8 cellular contexts compared by ENCODE assay signal in the genomic region with DNA sequence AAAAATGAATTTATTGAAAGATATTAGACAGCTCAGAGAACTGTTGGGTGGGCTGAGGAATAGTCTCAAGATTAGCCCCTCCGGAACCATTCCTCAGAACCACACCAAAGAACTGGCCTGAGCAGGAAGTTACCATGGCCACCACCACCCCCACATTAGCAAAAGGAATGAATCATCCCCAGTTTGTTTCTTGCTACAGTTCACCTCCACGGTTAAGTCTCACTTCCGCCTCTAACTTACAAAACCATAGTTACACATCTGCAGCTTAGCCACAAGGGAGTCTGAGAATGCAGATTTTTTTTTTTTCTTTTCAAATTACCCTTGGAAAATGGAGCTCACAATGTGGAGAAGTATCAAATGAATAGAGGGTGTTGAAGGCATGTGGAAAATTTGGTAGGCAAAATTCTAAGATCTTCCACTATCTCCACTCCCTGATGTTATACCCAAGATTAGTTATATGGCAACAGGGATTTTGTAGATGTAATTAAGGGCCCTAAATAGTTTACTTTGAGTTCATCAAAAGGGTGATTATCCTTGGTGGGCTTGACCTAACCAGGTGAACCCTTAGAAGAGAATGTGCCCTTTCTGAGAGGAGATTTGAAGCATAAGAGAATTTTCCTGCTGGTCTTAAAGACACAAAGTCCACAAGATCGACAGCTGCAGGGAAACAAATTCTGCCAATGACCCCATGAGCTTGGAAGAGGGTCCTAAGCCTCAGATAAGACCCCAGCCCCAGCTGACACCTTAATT.
DNase-seq lines count a peak whose midpoint lies in the region; ATAC-seq, FAIRE-seq and TF ChIP-seq lines count a peak whose summit lies in the region.

No MANE protein-coding gene starts in this region.

- peak overlapping the region; percentile 85 for H3K27ac ChIP-seq in astrocyte (ENCODE audit: low read depth, low read length)
- H3K27ac ChIP-seq in trophoblast cell (ENCODE audit: low read depth, low read length) = no peak overlapping the region

- H3K4ac ChIP-seq in trophoblast cell (ENCODE audit: low read depth, low read length) = no peak overlapping the region

- H2BK120ac ChIP-seq in trophoblast cell (ENCODE audit: insufficient read depth, low read length, poor library complexity) = no peak overlapping the region

- no peak overlapping the region for H3K14ac ChIP-seq in trophoblast cell (ENCODE audit: low read length)

- no peaks in the 10 kb centered on the region for H3K36me3 ChIP-seq in astrocyte (ENCODE audit: insufficient read depth, low read length)
- H3K36me3 ChIP-seq in trophoblast cell (ENCODE audit: control insufficient read depth in 1 of 2, insufficient read depth in 2 of 2, low read length in 2 of 2) = no peaks in the 10 kb centered on the region

- H3K9me3 Mint-ChIP-seq in activated naive CD4-positive, alpha-beta T cell treated with anti-CD3 and anti-CD28 coated beads for 36 hours = no peaks in the 10 kb centered on the region
- H3K9me3 Mint-ChIP-seq in astrocyte (ENCODE audit: unreplicated experiment) = no peaks in the 10 kb centered on the region

- H3K27me3 Mint-ChIP-seq in activated naive CD4-positive, alpha-beta T cell treated with anti-CD3 and anti-CD28 coated beads for 36 hours (ENCODE audit: low read depth) = peaks cover 12% of the 10 kb centered on the region
- no peaks in the 10 kb centered on the region for H3K27me3 Mint-ChIP-seq in astrocyte (ENCODE audit: low read depth, unreplicated experiment)

- intact Hi-C loops in activated naive CD4-positive, alpha-beta T cell treated with anti-CD3 and anti-CD28 coated beads for 36 hours (cut with micrococcal nuclease) = loop anchor here (5.0 kb wide), 6 partner anchors 151 to 706 kb away; partner anchors contain the start of genes BBS10, GLIPR1 and PHLDA1

- peak; percentile 26 for DNase-seq in activated naive CD4-positive, alpha-beta T cell treated with anti-CD3 and anti-CD28 coated beads for 36 hours
- no peak for DNase-seq in activated naive CD4-positive, alpha-beta T cell treated with anti-CD3 and anti-CD28 coated beads, Interleukin-2, amount 50 U/mL, for 16 hours
- peak; percentile 99 for DNase-seq in astrocyte (ENCODE audit: low read depth)
- peak in 1 of 2 donors; percentile 33 for DNase-seq in trophoblast cell
- no peak for DNase-seq in DMS114 treated with DMSO at 0.1 percent for 48 hours (lab: John Stamatoyannopoulos, UW; ENCODE audit: unreplicated experiment)
- no peak for DNase-seq in COLO668 (lab: John Stamatoyannopoulos, UW; ENCODE audit: unreplicated experiment)

- no peak overlapping the region for H3K18ac ChIP-seq in trophoblast cell (ENCODE audit: low read length)

- no peaks in the 10 kb centered on the region for H3K9me3 ChIP-seq in astrocyte (ENCODE audit: insufficient read depth, low read depth, low read length)
- no peaks in the 10 kb centered on the region for H3K9me3 ChIP-seq in trophoblast cell (ENCODE audit: insufficient read depth, low read depth, low read length)

- H4K12ac ChIP-seq in trophoblast cell (ENCODE audit: low read depth, low read length) = no peak overlapping the region

- H3K79me2 ChIP-seq in astrocyte (ENCODE audit: insufficient read depth, low read length) (no peaks in the 10 kb centered on the region), trophoblast cell (ENCODE audit: control insufficient read depth, insufficient read depth, low read length, poor library complexity) (no peaks in the 10 kb centered on the region)

- H3K4me2 ChIP-seq in astrocyte (ENCODE audit: low read length) (peak overlapping the region; percentile 66), trophoblast cell (ENCODE audit: low read length) (no peak overlapping the region)

- H3K4me3 ChIP-seq in astrocyte (ENCODE audit: insufficient read depth, low read depth, low read length) (no peak overlapping the region), trophoblast cell (ENCODE audit: low read depth, low read length) (no peak overlapping the region)

- TF ChIP-seq CTCF in astrocyte (IDR thresholded peaks at IDR 0.05; ENCODE audit: insufficient read depth, low read depth, low read length) = no peak

- H2AFZ ChIP-seq in astrocyte (ENCODE audit: low read depth, low read length) = no peak overlapping the region
- no peak overlapping the region for H2AFZ ChIP-seq in trophoblast cell (ENCODE audit: insufficient read depth, low read length, poor library complexity)

- no peak overlapping the region for H3K23ac ChIP-seq in trophoblast cell (ENCODE audit: low read length)

- H3K4me3 Mint-ChIP-seq in activated naive CD4-positive, alpha-beta T cell treated with anti-CD3 and anti-CD28 coated beads for 36 hours = no peak overlapping the region
- peak overlapping the region; percentile 23 for H3K4me3 Mint-ChIP-seq in astrocyte (ENCODE audit: unreplicated experiment)

- peak overlapping the region; percentile 37 for H2AK5ac ChIP-seq in trophoblast cell (ENCODE audit: low read length)

- H3K27me3 ChIP-seq in astrocyte (ENCODE audit: insufficient read depth, low read length) (no peaks in the 10 kb centered on the region), trophoblast cell (ENCODE audit: insufficient read depth, low read length) (no peaks in the 10 kb centered on the region)

- FAIRE-seq in astrocyte (lab: Jason Lieb, UNC) = peak; percentile 78

- H3K27ac Mint-ChIP-seq in activated naive CD4-positive, alpha-beta T cell treated with anti-CD3 and anti-CD28 coated beads for 36 hours = no peak overlapping the region
- peak overlapping the region; percentile 98 for H3K27ac Mint-ChIP-seq in astrocyte (ENCODE audit: unreplicated experiment)

- H2BK5ac ChIP-seq in trophoblast cell (ENCODE audit: low read depth, low read length, poor library complexity) = no peak overlapping the region

- H3K9ac ChIP-seq in astrocyte (ENCODE audit: low read length) (peak overlapping the region; percentile 60), trophoblast cell (ENCODE audit: low read length) (no peak overlapping the region)

- H4K8ac ChIP-seq in trophoblast cell (ENCODE audit: low read depth, low read length) = no peak overlapping the region

- WGBS in trophoblast cell (ENCODE audit: extremely low coverage, insufficient coverage, insufficient read length) = no CpG with 5 or more reads among the region's 4 CpGs

- H3K4me1 ChIP-seq in astrocyte (ENCODE audit: insufficient read depth, low read length) (peaks cover 25% of the 10 kb centered on the region), trophoblast cell (ENCODE audit: control insufficient read depth in 1 of 2, insufficient read depth in 2 of 2, low read length in 2 of 2) (peaks cover 0 to 3% of the 10 kb centered on the region in 2 experiments)

- no peaks in the 10 kb centered on the region for H4K20me1 ChIP-seq in astrocyte (ENCODE audit: insufficient read depth, low read length)

- peak overlapping the region; percentile 24 for H4K91ac ChIP-seq in trophoblast cell (ENCODE audit: low read depth, low read length)

- H3K4me1 Mint-ChIP-seq in activated naive CD4-positive, alpha-beta T cell treated with anti-CD3 and anti-CD28 coated beads for 36 hours (ENCODE audit: low read depth) = peaks cover 21% of the 10 kb centered on the region
- peaks cover 52% of the 10 kb centered on the region for H3K4me1 Mint-ChIP-seq in astrocyte (ENCODE audit: low read depth, unreplicated experiment)

- peak overlapping the region; percentile 89 for H2BK12ac ChIP-seq in trophoblast cell (ENCODE audit: low read length)

- ATAC-seq in HG02981 (IDR thresholded peaks at IDR 0.05; ENCODE audit: unreplicated experiment) = peak; percentile 97

- CTCF ChIA-PET in activated naive CD4-positive, alpha-beta T cell treated with anti-CD3 and anti-CD28 coated beads for 36 hours (lab: Charles Lee) = interaction anchor here (0.7 kb wide), 1 partner anchor 821 kb away, joined by 3 read pairs; no protein-coding TSS in a partner anchor

- H3K79me1 ChIP-seq in trophoblast cell (ENCODE audit: low read length) = peaks cover 3% of the 10 kb centered on the region

- H3K36me3 Mint-ChIP-seq in activated naive CD4-positive, alpha-beta T cell treated with anti-CD3 and anti-CD28 coated beads for 36 hours (ENCODE audit: low read depth) = no peaks in the 10 kb centered on the region
- H3K36me3 Mint-ChIP-seq in astrocyte (ENCODE audit: low read depth, unreplicated experiment) = peaks cover 1% of the 10 kb centered on the region

TF ChIP-seq in PFSK-1, 5 proteins besides CTCF, POLR2A, EP300 and RAD21:
- TF ChIP-seq, protein P1, sequence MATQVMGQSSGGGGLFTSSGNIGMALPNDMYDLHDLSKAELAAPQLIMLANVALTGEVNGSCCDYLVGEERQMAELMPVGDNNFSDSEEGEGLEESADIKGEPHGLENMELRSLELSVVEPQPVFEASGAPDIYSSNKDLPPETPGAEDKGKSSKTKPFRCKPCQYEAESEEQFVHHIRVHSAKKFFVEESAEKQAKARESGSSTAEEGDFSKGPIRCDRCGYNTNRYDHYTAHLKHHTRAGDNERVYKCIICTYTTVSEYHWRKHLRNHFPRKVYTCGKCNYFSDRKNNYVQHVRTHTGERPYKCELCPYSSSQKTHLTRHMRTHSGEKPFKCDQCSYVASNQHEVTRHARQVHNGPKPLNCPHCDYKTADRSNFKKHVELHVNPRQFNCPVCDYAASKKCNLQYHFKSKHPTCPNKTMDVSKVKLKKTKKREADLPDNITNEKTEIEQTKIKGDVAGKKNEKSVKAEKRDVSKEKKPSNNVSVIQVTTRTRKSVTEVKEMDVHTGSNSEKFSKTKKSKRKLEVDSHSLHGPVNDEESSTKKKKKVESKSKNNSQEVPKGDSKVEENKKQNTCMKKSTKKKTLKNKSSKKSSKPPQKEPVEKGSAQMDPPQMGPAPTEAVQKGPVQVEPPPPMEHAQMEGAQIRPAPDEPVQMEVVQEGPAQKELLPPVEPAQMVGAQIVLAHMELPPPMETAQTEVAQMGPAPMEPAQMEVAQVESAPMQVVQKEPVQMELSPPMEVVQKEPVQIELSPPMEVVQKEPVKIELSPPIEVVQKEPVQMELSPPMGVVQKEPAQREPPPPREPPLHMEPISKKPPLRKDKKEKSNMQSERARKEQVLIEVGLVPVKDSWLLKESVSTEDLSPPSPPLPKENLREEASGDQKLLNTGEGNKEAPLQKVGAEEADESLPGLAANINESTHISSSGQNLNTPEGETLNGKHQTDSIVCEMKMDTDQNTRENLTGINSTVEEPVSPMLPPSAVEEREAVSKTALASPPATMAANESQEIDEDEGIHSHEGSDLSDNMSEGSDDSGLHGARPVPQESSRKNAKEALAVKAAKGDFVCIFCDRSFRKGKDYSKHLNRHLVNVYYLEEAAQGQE (IDR thresholded peaks at IDR 0.05; ENCODE audit: insufficient read depth in 1 of 2, low read depth in 2 of 2, low read length in 2 of 2) = 0 out of 4 replicates have a peak, but pooled peaks of 1 of the 2 experiments have one; percentile 11
- TF ChIP-seq FOXP2 (optimal IDR thresholded peaks at IDR 0.05; ENCODE audit: borderline replicate concordance, extremely low read depth, extremely low read length, insufficient read depth) (no peak), SIN3A (IDR thresholded peaks at IDR 0.05; ENCODE audit: borderline replicate concordance, insufficient read depth, low read length) (0 out of 2 replicates have a peak, but pooled peaks have one; percentile 26), POLR2AphosphoS5 (IDR thresholded peaks at IDR 0.05; ENCODE audit: low read depth, low read length) (no peak)

Comparison
In these comparisons a context has a peak if more than half of its experiments do, and no peak if none do; other contexts are left out.
1. DNase-seq: peak in activated naive CD4-positive, alpha-beta T cell treated with anti-CD3 and anti-CD28 coated beads for 36 hours (single experiment) and astrocyte (single experiment); none in activated naive CD4-positive, alpha-beta T cell treated with anti-CD3 and anti-CD28 coated beads, Interleukin-2, amount 50 U/mL, for 16 hours (single experiment), DMS114 treated with DMSO at 0.1 percent for 48 hours (single experiment) and COLO668 (single experiment).